ENCODE assay signal across 1 cellular context in genomic region chrX:148501121-148502066, GRCh38.
TF ChIP-seq lines count a peak whose summit lies in the region.

No MANE protein-coding gene starts in this region.

TF ChIP-seq in GM12878, 131 proteins besides CTCF, POLR2A, EP300 and RAD21 (continued from another document):
- TF ChIP-seq CEBPZ (IDR thresholded peaks at IDR 0.05; ENCODE audit: low read depth, low read length) (no peak), SPI1 (IDR thresholded peaks at IDR 0.05; ENCODE audit: borderline replicate concordance, insufficient read depth, low read depth, low read length) (no peak), SUZ12 (IDR thresholded peaks at IDR 0.05; ENCODE audit: unreplicated experiment) (no peak), MEF2B (IDR thresholded peaks at IDR 0.05; ENCODE audit: partially characterized antibody, poor library complexity, severe bottlenecking) (no peak), RAD51 (IDR thresholded peaks at IDR 0.05) (no peak), KAT2A (conservative IDR thresholded peaks at IDR 0.05; ENCODE audit: control insufficient read depth, low read depth, low read length) (no peak), ETV6 (conservative IDR thresholded peaks at IDR 0.05 in 1 of 2, IDR thresholded peaks at IDR 0.05 in 1 of 2; ENCODE audit: borderline replicate concordance in 1 of 2, low read depth in 1 of 2) (no peak), SRF (IDR thresholded peaks at IDR 0.05; ENCODE audit: low read depth in 2 of 2, low read length in 2 of 2) (no peak)
